In genomic region chr7:44466300-44467216, GRCh38 we compare ENCODE assay signal across 1 cellular context.
TF ChIP-seq lines count a peak whose summit lies in the region.

No MANE protein-coding gene starts in this region.

TF ChIP-seq in WTC11, 78 proteins besides CTCF, POLR2A, EP300 and RAD21 (continued from another document):
- TF ChIP-seq ZNF532 (CRISPR knock-in tag; IDR thresholded peaks at IDR 0.05; ENCODE audit: borderline replicate concordance) (no peak), IRF2 (CRISPR knock-in tag; IDR thresholded peaks at IDR 0.05; ENCODE audit: borderline replicate concordance, low read depth) (no peak), HMGXB4 (CRISPR knock-in tag; IDR thresholded peaks at IDR 0.05) (no peak), CBFB (CRISPR knock-in tag; IDR thresholded peaks at IDR 0.05; ENCODE audit: low read depth) (no peak)
